ENCODE assay signal across 28 cellular contexts in the genomic region with DNA sequence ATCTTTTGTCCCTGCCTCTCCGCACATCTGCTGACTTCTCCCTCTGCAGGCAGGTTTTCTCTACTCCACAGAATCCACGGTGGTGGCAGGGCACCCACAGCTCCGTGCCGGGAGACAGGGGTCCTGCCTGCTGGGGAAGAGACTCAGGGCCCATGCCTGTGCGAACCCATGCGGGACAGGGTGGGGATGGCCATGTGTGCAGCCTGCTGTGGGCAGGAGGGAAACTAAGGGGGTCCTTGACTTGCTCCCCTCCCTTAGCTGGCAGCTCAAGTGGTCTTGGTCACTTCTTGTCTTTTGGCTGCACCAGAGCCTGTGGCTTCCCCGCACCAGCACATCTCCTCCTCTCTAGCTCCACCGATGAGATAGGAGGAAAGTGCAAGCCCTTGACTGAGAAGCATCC.
"Had no signal": no experiment of that assay in that cellular context is flagged by ENCODE, and none has a peak within 500 bp of the region (broad histone marks: within the 10 kb centered on the region; RNA-seq: fewer than 3 reads in every experiment).

No MANE protein-coding gene starts in this region.

- H3K9ac ChIP-seq: parathyroid adenoma had no signal

- H3K27ac Mint-ChIP-seq: activated CD8-positive, alpha-beta T cell treated with anti-CD3 and anti-CD28 coated beads for 36 hours; activated naive CD8-positive, alpha-beta T cell treated with anti-CD3 and anti-CD28 coated beads for 36 hours; activated T-cell treated with anti-CD3 and anti-CD28 coated beads, Interleukin-2, amount 50 U/mL, for 72 hours; mesothelial cell of epicardium; stimulated activated effector memory CD8-positive, alpha-beta T cell treated with anti-CD3 and anti-CD28 coated beads, Interleukin-12 subunit alpha, Interleukin-12 subunit beta, amount 100 ng/mL, for 72 hours; T-helper 2 cell treated with Interferon-gamma antibody and Interleukin-4, amounts not matched to agents 5 μg/mL and 100 μg/mL, for 36 hours had no signal

- H3K9me3 Mint-ChIP-seq: activated B cell treated with CpG ODN at 0.5 μM for 24 hours; activated CD8-positive, alpha-beta T cell treated with anti-CD3 and anti-CD28 coated beads for 36 hours; activated naive CD8-positive, alpha-beta T cell treated with anti-CD3 and anti-CD28 coated beads for 36 hours; mesothelial cell of epicardium; naive B cell; stimulated activated effector memory CD8-positive, alpha-beta T cell treated with anti-CD3 and anti-CD28 coated beads, Interleukin-12 subunit alpha, Interleukin-12 subunit beta, amount 100 ng/mL, for 72 hours; T-helper 2 cell treated with Interferon-gamma antibody and Interleukin-4, amounts not matched to agents 5 μg/mL and 100 μg/mL, for 36 hours had no signal

- H2AFZ ChIP-seq: hepatocyte, parathyroid adenoma had no signal

- H3K4me2 ChIP-seq: hepatocyte had no signal

- H3K27me3 Mint-ChIP-seq: activated B cell treated with CpG ODN at 0.5 μM for 24 hours; activated CD8-positive, alpha-beta T cell treated with anti-CD3 and anti-CD28 coated beads for 36 hours; activated naive CD8-positive, alpha-beta T cell treated with anti-CD3 and anti-CD28 coated beads for 36 hours; naive B cell had no signal

- H3K4me1 ChIP-seq: adrenal gland, body of pancreas, gastrocnemius medialis, parathyroid adenoma, psoas muscle, sigmoid colon, stomach, suprapubic skin, tibial artery had no signal

- H3K4me3 ChIP-seq: adrenal gland, body of pancreas, gastrocnemius medialis, hepatocyte, psoas muscle, sigmoid colon, stomach, suprapubic skin, tibial artery had no signal

- FAIRE-seq: colon, kidney, small intestine had no signal

- H3K27me3 ChIP-seq: adrenal gland, body of pancreas, gastrocnemius medialis, hepatocyte, sigmoid colon, stomach, suprapubic skin, tibial artery had no signal

- H3K79me2 ChIP-seq: hepatocyte, parathyroid adenoma had no signal

- DNase-seq: activated B cell treated with CpG ODN at 0.5 μM for 24 hours; activated CD4-positive, alpha-beta T cell treated with anti-CD3 and anti-CD28 coated beads, Interleukin-2, amount 50 U/mL, for 1 hour; activated CD8-positive, alpha-beta T cell treated with anti-CD3 and anti-CD28 coated beads for 36 hours; activated naive CD4-positive, alpha-beta T cell; activated naive CD8-positive, alpha-beta T cell treated with anti-CD3 and anti-CD28 coated beads for 36 hours; activated T-cell treated with anti-CD3 and anti-CD28 coated beads, Interleukin-2, amount 50 U/mL, for 72 hours; adrenal gland; body of pancreas; effector memory CD4-positive, alpha-beta T cell; erythroblast; gastrocnemius medialis; kidney; left colon; naive B cell; occipital lobe; psoas muscle; sigmoid colon; small intestine; stimulated activated CD4-positive, alpha-beta T cell treated with anti-CD3 and anti-CD28 coated beads, Interleukin-4, amount 100 ng/mL, for 24 hours; stomach; tibial artery had no signal

- ATAC-seq: activated CD8-positive, alpha-beta T cell treated with anti-CD3 and anti-CD28 coated beads for 36 hours; activated T-cell treated with anti-CD3 and anti-CD28 coated beads, Interleukin-2, amount 50 U/mL, for 72 hours; body of pancreas; gastrocnemius medialis; left colon; psoas muscle; stimulated activated effector memory CD8-positive, alpha-beta T cell treated with anti-CD3 and anti-CD28 coated beads, Interleukin-12 subunit alpha, Interleukin-12 subunit beta, amount 100 ng/mL, for 72 hours had no signal

- H3K4me3 Mint-ChIP-seq: activated B cell treated with CpG ODN at 0.5 μM for 24 hours; activated CD8-positive, alpha-beta T cell treated with anti-CD3 and anti-CD28 coated beads for 36 hours; activated naive CD8-positive, alpha-beta T cell treated with anti-CD3 and anti-CD28 coated beads for 36 hours; activated T-cell treated with anti-CD3 and anti-CD28 coated beads, Interleukin-2, amount 50 U/mL, for 72 hours; mesothelial cell of epicardium; stimulated activated effector memory CD8-positive, alpha-beta T cell treated with anti-CD3 and anti-CD28 coated beads, Interleukin-12 subunit alpha, Interleukin-12 subunit beta, amount 100 ng/mL, for 72 hours; T-helper 2 cell treated with Interferon-gamma antibody and Interleukin-4, amounts not matched to agents 5 μg/mL and 100 μg/mL, for 36 hours had no signal

- H3K9me3 ChIP-seq: adrenal gland, body of pancreas, gastrocnemius medialis, psoas muscle, sigmoid colon, stomach, suprapubic skin, tibial artery had no signal

- H3K27ac ChIP-seq: adrenal gland, body of pancreas, gastrocnemius medialis, hepatocyte, parathyroid adenoma, psoas muscle, sigmoid colon, stomach, suprapubic skin, tibial artery had no signal

- H3K4me1 Mint-ChIP-seq: mesothelial cell of epicardium had no signal
